15 cellular contexts compared by ENCODE assay signal in genomic region chr2:241375300-241375699, GRCh38.
"Had no signal": no experiment of that assay in that cellular context is flagged by ENCODE, and none has a peak within 500 bp of the region (broad histone marks: within the 10 kb centered on the region; RNA-seq: fewer than 3 reads in every experiment).

No MANE protein-coding gene starts in this region.

- ATAC-seq: left cardiac atrium had no signal

- H3K4me1 Mint-ChIP-seq: activated naive CD4-positive, alpha-beta T cell treated with anti-CD3 and anti-CD28 coated beads, Interleukin-2, amount 50 U/mL, for 24 hours had no signal

- H3K4me3 ChIP-seq: lung, thoracic aorta, uterus had no signal

- H3K36me3 ChIP-seq: thoracic aorta, uterus had no signal

- H3K27ac ChIP-seq: thoracic aorta, uterus had no signal

- H3K27me3 Mint-ChIP-seq: activated naive CD4-positive, alpha-beta T cell treated with anti-CD3 and anti-CD28 coated beads, Interleukin-2, amount 50 U/mL, for 24 hours; central memory CD8-positive, alpha-beta T cell; dendritic cell treated with granulocyte-macrophage colony-stimulating factor and Interleukin-4, amounts not matched to agents 40 ng/mL and 50 ng/mL, for 4 days; stimulated activated naive CD8-positive, alpha-beta T cell treated with anti-CD3 and anti-CD28 coated beads, Interleukin-15, Interleukin-2, amounts not matched to agents 100 ng/mL and 50 ng/mL, for 24 hours had no signal

- H3K9me3 ChIP-seq: thoracic aorta, uterus had no signal

- DNase-seq: activated CD4-positive, alpha-beta T cell treated with anti-CD3 and anti-CD28 coated beads, Interleukin-2, amount 50 U/mL, for 4 hours; activated T-cell treated with anti-CD3 and anti-CD28 coated beads, Interleukin-2, amount 50 U/mL, for 1 hour; left cardiac atrium; occipital lobe; stimulated activated CD4-positive, alpha-beta T cell treated with anti-CD3 and anti-CD28 coated beads, Interleukin-12 subunit alpha, Interleukin-12 subunit beta, amount 100 ng/mL, for 4 hours; stimulated activated CD4-positive, alpha-beta T cell treated with anti-CD3 and anti-CD28 coated beads, Interleukin-2, amount 100 ng/mL, for 48 hours; uterus had no signal

- H3K9me3 Mint-ChIP-seq: activated naive CD4-positive, alpha-beta T cell treated with anti-CD3 and anti-CD28 coated beads, Interleukin-2, amount 50 U/mL, for 24 hours; central memory CD8-positive, alpha-beta T cell; dendritic cell treated with granulocyte-macrophage colony-stimulating factor and Interleukin-4, amounts not matched to agents 40 ng/mL and 50 ng/mL, for 4 days; nephron; stimulated activated naive CD8-positive, alpha-beta T cell treated with anti-CD3 and anti-CD28 coated beads, Interleukin-15, Interleukin-2, amounts not matched to agents 100 ng/mL and 50 ng/mL, for 24 hours; T-helper 1 cell treated with Interleukin-12 subunit alpha and Interleukin-12 subunit beta and Interleukin-4 antibody, amounts not matched to agents 30 μg/mL and 1 μg/mL, for 36 hours had no signal

- H3K4me3 Mint-ChIP-seq: activated naive CD4-positive, alpha-beta T cell treated with anti-CD3 and anti-CD28 coated beads, Interleukin-2, amount 50 U/mL, for 24 hours; central memory CD8-positive, alpha-beta T cell; dendritic cell treated with granulocyte-macrophage colony-stimulating factor and Interleukin-4, amounts not matched to agents 40 ng/mL and 50 ng/mL, for 4 days; nephron; stimulated activated naive CD8-positive, alpha-beta T cell treated with anti-CD3 and anti-CD28 coated beads, Interleukin-15, Interleukin-2, amounts not matched to agents 100 ng/mL and 50 ng/mL, for 24 hours; T-helper 1 cell treated with Interleukin-12 subunit alpha and Interleukin-12 subunit beta and Interleukin-4 antibody, amounts not matched to agents 30 μg/mL and 1 μg/mL, for 36 hours had no signal

- H3K27me3 ChIP-seq: uterus had no signal

- H3K27ac Mint-ChIP-seq: activated naive CD4-positive, alpha-beta T cell treated with anti-CD3 and anti-CD28 coated beads, Interleukin-2, amount 50 U/mL, for 24 hours; dendritic cell treated with granulocyte-macrophage colony-stimulating factor and Interleukin-4, amounts not matched to agents 40 ng/mL and 50 ng/mL, for 4 days; stimulated activated naive CD8-positive, alpha-beta T cell treated with anti-CD3 and anti-CD28 coated beads, Interleukin-15, Interleukin-2, amounts not matched to agents 100 ng/mL and 50 ng/mL, for 24 hours; T-helper 1 cell treated with Interleukin-12 subunit alpha and Interleukin-12 subunit beta and Interleukin-4 antibody, amounts not matched to agents 30 μg/mL and 1 μg/mL, for 36 hours had no signal
